5 cellular contexts compared by ENCODE assay signal in the genomic region with DNA sequence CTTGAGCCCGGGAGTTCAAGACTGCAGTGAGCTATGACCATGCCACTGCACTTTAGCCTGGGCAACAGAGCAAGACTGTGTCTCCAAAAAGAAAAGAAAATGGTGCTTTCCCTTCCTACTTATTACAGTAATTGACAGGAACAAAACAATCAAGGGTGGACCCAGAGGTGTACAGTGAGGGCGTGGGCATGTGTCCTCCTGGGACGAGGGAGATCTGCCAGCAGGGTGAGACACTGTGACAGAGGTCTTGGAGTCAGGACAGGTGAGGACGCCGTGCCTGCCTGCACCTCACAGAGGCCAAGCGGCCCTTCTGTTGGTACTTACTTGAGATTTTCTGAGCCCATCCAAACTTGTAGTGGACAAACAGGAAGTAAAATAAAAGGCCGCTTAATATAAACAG. TPM values are rescaled to one million over a fixed set of nuclear protein-coding genes. Genes with fewer than 3 reads are reported as not detected.
"Had no signal": no experiment of that assay in that cellular context is flagged by ENCODE, and none has a peak within 500 bp of the region (broad histone marks: within the 10 kb centered on the region; RNA-seq: fewer than 3 reads in every experiment).

No MANE protein-coding gene starts in this region.

RNA-seq across cellular contexts. Expression of a gene that starts 36.7 kb away (rescaled TPM):
- total RNA-seq: pulmonary artery endothelial cell, right atrium auricular region, smooth muscle cell, vagina had no signal
- polyA plus RNA-seq: naive thymus-derived CD8-positive, alpha-beta T cell had no signal
